ENCODE assay signal across 8 cellular contexts in genomic region chr12:124036117-124037109, GRCh38.
DNase-seq lines count a peak whose midpoint lies in the region; ATAC-seq and FAIRE-seq lines count a peak whose summit lies in the region.

No MANE protein-coding gene starts in this region.

- DNase-seq in AG08395 (ENCODE audit: low spot score) (peak; percentile 67), GM18507 (ENCODE audit: extremely low spot score, insufficient read length, low read depth) (peak; percentile 22), NCI-H460 (ENCODE audit: extremely low read depth, low read depth) (peak; percentile 40), activated T-cell treated with anti-CD3 and anti-CD28 coated beads for 24 hours (ENCODE audit: low read depth) (peak; percentile 35), fibroblast of peridontal ligament (ENCODE audit: extremely low read depth) (peak; percentile 68), occipital lobe (lab: John Stamatoyannopoulos, UW) (peak; percentile 13), NCI-H187 treated with DMSO at 0.1 percent for 48 hours (lab: John Stamatoyannopoulos, UW) (no peak)

- ATAC-seq in GM21381 (IDR thresholded peaks at IDR 0.05; ENCODE audit: unreplicated experiment), result no peak

- peak; percentile 90 for FAIRE-seq in GM18507 (lab: Jason Lieb, UNC)
